In the genomic region with DNA sequence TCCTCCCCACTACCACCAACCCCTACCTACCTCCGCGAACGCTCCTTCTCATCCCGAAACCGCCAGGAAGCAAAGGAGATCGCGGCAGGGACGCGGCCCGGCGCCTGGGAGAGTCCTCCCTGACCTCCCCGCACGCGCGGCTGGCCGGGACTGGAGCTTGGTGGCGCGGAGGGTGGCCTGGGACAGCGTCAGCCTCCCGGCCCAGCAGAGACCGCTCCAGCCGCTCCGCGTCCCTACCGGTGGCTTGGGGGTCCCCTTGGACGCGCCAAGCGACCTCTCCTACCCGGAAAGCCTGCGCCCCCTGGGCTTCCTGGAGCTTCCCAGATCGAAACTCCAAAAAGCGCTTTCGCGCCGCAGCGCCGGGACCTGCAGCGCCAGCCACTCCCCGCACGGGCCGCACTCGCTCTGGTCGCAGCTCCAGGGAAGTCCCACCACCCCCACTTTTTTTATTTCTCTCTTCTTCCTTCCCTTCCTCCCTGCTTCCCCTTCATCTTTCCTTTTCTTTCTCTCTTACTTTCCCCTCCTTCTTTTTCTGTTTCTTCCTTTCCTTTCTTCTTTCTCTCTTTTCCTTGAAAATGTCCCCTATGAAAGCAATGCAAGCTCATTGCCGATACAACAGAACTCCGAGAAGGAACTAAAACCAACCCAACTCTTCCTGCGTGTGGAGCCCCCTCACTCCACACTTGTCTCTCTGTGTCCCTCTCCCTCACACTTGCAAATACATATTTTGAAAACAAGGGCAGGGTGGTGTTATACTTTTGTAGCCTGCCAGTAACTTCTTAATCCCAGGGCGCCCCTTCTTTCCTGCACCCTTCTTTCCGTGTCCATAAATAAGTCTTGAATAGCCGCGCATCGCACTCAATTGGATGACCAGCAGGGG, we compare ENCODE assay signal across 15 cellular contexts. TPM values are rescaled to one million over a fixed set of nuclear protein-coding genes. Genes with fewer than 3 reads are reported as not detected.
DNase-seq lines count a peak whose midpoint lies in the region; ATAC-seq and TF ChIP-seq lines count a peak whose summit lies in the region.
"Had no signal": no experiment of that assay in that cellular context is flagged by ENCODE, and none has a peak within 500 bp of the region (broad histone marks: within the 10 kb centered on the region; RNA-seq: fewer than 3 reads in every experiment).

No MANE protein-coding gene starts in this region.

- peak in 2 of 8 donors; percentile 39 to 53 for ATAC-seq in heart right ventricle
- no peak for ATAC-seq in HG03565 (IDR thresholded peaks at IDR 0.05; ENCODE audit: unreplicated experiment)
- ATAC-seq: body of pancreas had no signal

- H3K4me3 ChIP-seq in BE2C (ENCODE audit: low read depth, low read length): no peak overlapping the region
- peak overlapping the region; percentile 43 for H3K4me3 ChIP-seq in NT2/D1 (ENCODE audit: insufficient read length, low read depth)
- peak overlapping the region in 8 of 10 donors; percentile 14 to 47 (median 40) for H3K4me3 ChIP-seq in heart right ventricle
- H3K4me3 ChIP-seq in CD8-positive, alpha-beta memory T cell (ENCODE audit: low read length): no peak overlapping the region
- H3K4me3 ChIP-seq: body of pancreas had no signal

- H3K9me3 ChIP-seq in BE2C (peaks cover 6% of the 10 kb centered on the region), NT2/D1 (ENCODE audit: insufficient read depth, low read length) (peaks cover 12% of the 10 kb centered on the region; the same call in 1 of the 2 replicates), heart right ventricle (peaks cover 0 to 13% (median 9%) of the 10 kb centered on the region in 11 donors)
- no peaks in the 10 kb centered on the region for H3K9me3 ChIP-seq in CD8-positive, alpha-beta memory T cell (ENCODE audit: low read length)

- H3K27me3 Mint-ChIP-seq in neural crest cell (ENCODE audit: low read depth): peaks cover 76% of the 10 kb centered on the region
- peaks cover 42 to 61% of the 10 kb centered on the region in 2 donors for H3K27me3 Mint-ChIP-seq in CD8-positive, alpha-beta memory T cell
- peaks cover 64% of the 10 kb centered on the region for H3K27me3 Mint-ChIP-seq in activated T-helper 2 cell treated with anti-CD3 and anti-CD28 coated beads, Interferon-gamma antibody, Interleukin-2, Interleukin-4, amounts not matched to agents 10 μg/mL and 5 μg/mL and 100 μg/mL, durations not matched to agents 14 hours and 24 hours and 36 hours (ENCODE audit: low read depth)

- CTCF ChIA-PET in CD8-positive, alpha-beta memory T cell (lab: Charles Lee): no interaction called here

- peak overlapping the region; percentile 64 for H3K9ac ChIP-seq in NT2/D1 (ENCODE audit: insufficient read length, low read depth)

- H3K4me1 Mint-ChIP-seq in neural crest cell: peaks cover 22% of the 10 kb centered on the region
- peaks cover 0 to 17% (median 7%) of the 10 kb centered on the region in 3 donors for H3K4me1 Mint-ChIP-seq in CD8-positive, alpha-beta memory T cell
- no peaks in the 10 kb centered on the region for H3K4me1 Mint-ChIP-seq in activated T-helper 2 cell treated with anti-CD3 and anti-CD28 coated beads, Interferon-gamma antibody, Interleukin-2, Interleukin-4, amounts not matched to agents 10 μg/mL and 5 μg/mL and 100 μg/mL, durations not matched to agents 14 hours and 24 hours and 36 hours (ENCODE audit: low read depth)
- H3K4me1 Mint-ChIP-seq: CD14-positive monocyte had no signal

- no peaks in the 10 kb centered on the region for H3K36me3 ChIP-seq in BE2C
- H3K36me3 ChIP-seq in NT2/D1 (ENCODE audit: insufficient read depth, insufficient read length, low read length): no peaks in the 10 kb centered on the region
- H3K36me3 ChIP-seq in heart right ventricle: no peaks in the 10 kb centered on the region
- H3K36me3 ChIP-seq in CD8-positive, alpha-beta memory T cell (ENCODE audit: insufficient read depth, low read length): no peaks in the 10 kb centered on the region

- no peaks in the 10 kb centered on the region for H3K36me3 Mint-ChIP-seq in neural crest cell (ENCODE audit: low read depth)
- no peaks in the 10 kb centered on the region for H3K36me3 Mint-ChIP-seq in CD8-positive, alpha-beta memory T cell
- peaks cover 9% of the 10 kb centered on the region for H3K36me3 Mint-ChIP-seq in activated T-helper 2 cell treated with anti-CD3 and anti-CD28 coated beads, Interferon-gamma antibody, Interleukin-2, Interleukin-4, amounts not matched to agents 10 μg/mL and 5 μg/mL and 100 μg/mL, durations not matched to agents 14 hours and 24 hours and 36 hours (ENCODE audit: low read depth)

- WGBS in heart right ventricle, 2 donors: 2% methylated on average over 51 of the region's 51 CpGs

- DNase-seq in BE2C: no peak
- DNase-seq in NT2/D1 (ENCODE audit: low read depth, low spot score): no peak
- no peak for DNase-seq in heart right ventricle
- no peak for DNase-seq in neural crest cell (ENCODE audit: low read depth, low spot score)
- DNase-seq in CD8-positive, alpha-beta memory T cell: no peak
- DNase-seq in GM03348 (ENCODE audit: low spot score): no peak
- DNase-seq in activated T-helper 2 cell treated with anti-CD3 and anti-CD28 coated beads, Interferon-gamma antibody, Interleukin-2, Interleukin-4, amounts not matched to agents 10 μg/mL and 5 μg/mL and 100 μg/mL, durations not matched to agents 14 hours and 24 hours and 36 hours (ENCODE audit: low spot score): no peak
- DNase-seq: activated B cell treated with CpG ODN at 0.5 μM for 24 hours, body of pancreas, NCI-H1048, NCI-H524, SHP77 treated with DMSO at 0.1 percent for 48 hours had no signal

- no peak overlapping the region for H3K27ac ChIP-seq in heart right ventricle
- H3K27ac ChIP-seq in CD8-positive, alpha-beta memory T cell (ENCODE audit: low read depth, low read length): no peak overlapping the region
- H3K27ac ChIP-seq: body of pancreas, epithelial cell of prostate had no signal

- H3K4me3 Mint-ChIP-seq in neural crest cell: peak overlapping the region; percentile 58
- H3K4me3 Mint-ChIP-seq in CD8-positive, alpha-beta memory T cell: no peak overlapping the region
- no peak overlapping the region for H3K4me3 Mint-ChIP-seq in activated T-helper 2 cell treated with anti-CD3 and anti-CD28 coated beads, Interferon-gamma antibody, Interleukin-2, Interleukin-4, amounts not matched to agents 10 μg/mL and 5 μg/mL and 100 μg/mL, durations not matched to agents 14 hours and 24 hours and 36 hours (ENCODE audit: low read depth)
- H3K4me3 Mint-ChIP-seq: activated B cell treated with CpG ODN at 0.5 μM for 24 hours had no signal

- no peaks in the 10 kb centered on the region for H3K4me1 ChIP-seq in BE2C
- no peaks in the 10 kb centered on the region for H3K4me1 ChIP-seq in NT2/D1 (ENCODE audit: insufficient read depth, insufficient read length)
- H3K4me1 ChIP-seq in heart right ventricle: peaks cover 0 to 17% (median 3%) of the 10 kb centered on the region in 9 donors
- H3K4me1 ChIP-seq in CD8-positive, alpha-beta memory T cell (ENCODE audit: insufficient read depth, low read length): no peaks in the 10 kb centered on the region

- H3K27me3 ChIP-seq in BE2C (peaks cover 63% of the 10 kb centered on the region), NT2/D1 (ENCODE audit: insufficient read depth, insufficient read length) (peaks cover 77% of the 10 kb centered on the region), heart right ventricle (peaks cover 36 to 90% (median 81%) of the 10 kb centered on the region in 7 donors)
- peaks cover 17% of the 10 kb centered on the region for H3K27me3 ChIP-seq in CD8-positive, alpha-beta memory T cell (ENCODE audit: insufficient read depth, low read length, poor library complexity, severe bottlenecking)

- intact Hi-C loops in heart right ventricle (cut with DNase I): no loop called here
- intact Hi-C loops in activated T-helper 2 cell treated with anti-CD3 and anti-CD28 coated beads, Interferon-gamma antibody, Interleukin-2, Interleukin-4, amounts not matched to agents 10 μg/mL and 5 μg/mL and 100 μg/mL, durations not matched to agents 14 hours and 24 hours and 36 hours (cut with micrococcal nuclease): loop anchor here (5.0 kb wide), 1 partner anchor 108 kb away; no protein-coding TSS in a partner anchor

- H3K27ac Mint-ChIP-seq in neural crest cell (ENCODE audit: unreplicated experiment): no peak overlapping the region
- peak overlapping the region in 1 of 8 donors; percentile 58 for H3K27ac Mint-ChIP-seq in CD8-positive, alpha-beta memory T cell
- no peak overlapping the region for H3K27ac Mint-ChIP-seq in activated T-helper 2 cell treated with anti-CD3 and anti-CD28 coated beads, Interferon-gamma antibody, Interleukin-2, Interleukin-4, amounts not matched to agents 10 μg/mL and 5 μg/mL and 100 μg/mL, durations not matched to agents 14 hours and 24 hours and 36 hours
- H3K27ac Mint-ChIP-seq: activated B cell treated with CpG ODN at 0.5 μM for 24 hours, CD14-positive monocyte had no signal

- H3K9me3 Mint-ChIP-seq in neural crest cell: no peaks in the 10 kb centered on the region
- peaks cover 0 to 10% (median 3%) of the 10 kb centered on the region in 5 donors for H3K9me3 Mint-ChIP-seq in CD8-positive, alpha-beta memory T cell
- peaks cover 14% of the 10 kb centered on the region for H3K9me3 Mint-ChIP-seq in activated T-helper 2 cell treated with anti-CD3 and anti-CD28 coated beads, Interferon-gamma antibody, Interleukin-2, Interleukin-4, amounts not matched to agents 10 μg/mL and 5 μg/mL and 100 μg/mL, durations not matched to agents 14 hours and 24 hours and 36 hours
- H3K9me3 Mint-ChIP-seq: activated B cell treated with CpG ODN at 0.5 μM for 24 hours had no signal

- TF ChIP-seq CTCF in BE2C (IDR thresholded peaks at IDR 0.05; ENCODE audit: low read depth, low read length) (peak; percentile 25), heart right ventricle (IDR thresholded peaks at IDR 0.05) (no peak), neural crest cell (conservative IDR thresholded peaks at IDR 0.05) (no peak)

- POLR2A ChIA-PET in CD8-positive, alpha-beta memory T cell (lab: Charles Lee): no interaction called here

RNA-seq across cellular contexts. Expression of gene DIO3, which starts 3.8 kb away (rescaled TPM):
- not detected for polyA plus RNA-seq in BE2C (2012; ENCODE audit: insufficient read depth, insufficient read length, low read depth)
- under 1 TPM in 2 of 10 donors, not detected in 8; 0.21 to 0.33 TPM for total RNA-seq in heart right ventricle
- polyA plus RNA-seq in heart right ventricle: under 1 TPM; 0.15 to 0.28 TPM
- 0.36 and 0.51 TPM in 2 replicates for total RNA-seq in neural crest cell
- total RNA-seq in CD8-positive, alpha-beta memory T cell: not detected
- polyA plus RNA-seq in CD8-positive, alpha-beta memory T cell: not detected
- total RNA-seq in activated T-helper 2 cell treated with anti-CD3 and anti-CD28 coated beads, Interferon-gamma antibody, Interleukin-2, Interleukin-4, amounts not matched to agents 10 μg/mL and 5 μg/mL and 100 μg/mL, durations not matched to agents 14 hours and 24 hours and 36 hours: not detected in 2 replicates
- total RNA-seq: activated B cell treated with CpG ODN at 0.5 μM for 24 hours had no signal
- polyA plus RNA-seq: CD14-positive monocyte had no signal

Comparison
In these comparisons a context has a peak if more than half of its experiments do, and no peak if none do; other contexts are left out.
1. H3K4me3 ChIP-seq: peak in NT2/D1 (single experiment) and heart right ventricle (8 of 10); none in BE2C (single experiment) and CD8-positive, alpha-beta memory T cell (single experiment).